10 cellular contexts compared by ENCODE assay signal in the genomic region with DNA sequence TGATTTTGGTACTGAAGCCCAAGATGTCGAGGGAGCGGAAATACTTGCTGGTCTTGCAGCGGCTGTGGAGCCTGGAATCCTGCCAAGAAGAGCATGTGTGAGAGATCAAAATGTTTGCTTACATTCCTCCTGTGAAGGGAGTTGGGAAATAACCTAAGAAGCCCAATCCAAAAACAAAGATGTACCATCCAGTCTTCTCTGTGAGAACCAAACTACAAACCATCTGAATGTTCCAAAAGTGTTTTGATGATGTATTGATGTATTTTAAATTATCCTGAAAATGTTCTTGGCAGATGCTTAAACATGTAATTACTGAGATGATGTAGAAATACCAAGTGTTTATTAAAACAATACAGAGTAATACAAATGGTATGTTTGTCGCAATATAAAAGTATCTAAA. TPM values are rescaled to one million over a fixed set of nuclear protein-coding genes. Genes with fewer than 3 reads are reported as not detected.
DNase-seq lines count a peak whose midpoint lies in the region; ATAC-seq and TF ChIP-seq lines count a peak whose summit lies in the region.
"Had no signal": no experiment of that assay in that cellular context is flagged by ENCODE, and none has a peak within 500 bp of the region (broad histone marks: within the 10 kb centered on the region; RNA-seq: fewer than 3 reads in every experiment).

No MANE protein-coding gene starts in this region.

- H3K27me3 ChIP-seq in osteoblast (ENCODE audit: insufficient read depth, low read length): no peaks in the 10 kb centered on the region

- intact Hi-C loops in natural killer cell (cut with micrococcal nuclease): no loop called here

- no peaks in the 10 kb centered on the region for H3K79me2 ChIP-seq in osteoblast (ENCODE audit: insufficient read depth, low read length)

- H3K4me1 Mint-ChIP-seq in natural killer cell: no peaks in the 10 kb centered on the region
- no peaks in the 10 kb centered on the region for H3K4me1 Mint-ChIP-seq in naive thymus-derived CD8-positive, alpha-beta T cell
- H3K4me1 Mint-ChIP-seq: activated naive CD8-positive, alpha-beta T cell treated with anti-CD3 and anti-CD28 coated beads, Interleukin-2, amount 10 ng/mL, durations not matched to agents 7 days and 5 days had no signal

- no peak overlapping the region for H2AFZ ChIP-seq in osteoblast (ENCODE audit: low read length)

- no peaks in the 10 kb centered on the region for H3K9me3 ChIP-seq in osteoblast (ENCODE audit: low read depth, low read length)

- no peak overlapping the region for H3K4me2 ChIP-seq in osteoblast (ENCODE audit: insufficient read depth, low read length)

- H3K9me3 Mint-ChIP-seq in natural killer cell: peaks cover 7 to 11% of the 10 kb centered on the region in 2 donors
- peaks cover 3 to 55% (median 33%) of the 10 kb centered on the region in 9 donors for H3K9me3 Mint-ChIP-seq in naive thymus-derived CD8-positive, alpha-beta T cell

- ATAC-seq in natural killer cell (no peak), HG03432 (IDR thresholded peaks at IDR 0.05; ENCODE audit: unreplicated experiment) (no peak)
- ATAC-seq in naive thymus-derived CD8-positive, alpha-beta T cell: no peak

- no peak for TF ChIP-seq CTCF in osteoblast (IDR thresholded peaks at IDR 0.05; ENCODE audit: extremely low read depth, low read depth, low read length)
- TF ChIP-seq CTCF in natural killer cell (IDR thresholded peaks at IDR 0.05): no peak

- H3K4me3 ChIP-seq in osteoblast (ENCODE audit: insufficient read depth, low read length): no peak overlapping the region

- H3K36me3 Mint-ChIP-seq in natural killer cell: peaks cover 7% of the 10 kb centered on the region
- H3K36me3 Mint-ChIP-seq in naive thymus-derived CD8-positive, alpha-beta T cell: peaks cover 0 to 10% (median 3%) of the 10 kb centered on the region in 3 donors
- H3K36me3 Mint-ChIP-seq: activated naive CD8-positive, alpha-beta T cell treated with anti-CD3 and anti-CD28 coated beads, Interleukin-2, amount 10 ng/mL, durations not matched to agents 7 days and 5 days had no signal

- H4K20me1 ChIP-seq in osteoblast (ENCODE audit: insufficient read depth, low read length): no peaks in the 10 kb centered on the region

- DNase-seq in COLO829 (ENCODE audit: low spot score) (peak; percentile 9), NCI-H524 treated with DMSO at 0.1 percent for 48 hours (lab: John Stamatoyannopoulos, UW) (peak; percentile 30), fibroblast of peridontal ligament (ENCODE audit: extremely low read depth) (peak; percentile 100), osteoblast (ENCODE audit: insufficient read length, low spot score, missing footprints) (peak; percentile 46), cortex of kidney (lab: John Stamatoyannopoulos, UW) (no peak), natural killer cell (no peak)
- no peak for DNase-seq in naive thymus-derived CD8-positive, alpha-beta T cell
- DNase-seq: activated naive CD8-positive, alpha-beta T cell treated with anti-CD3 and anti-CD28 coated beads, Interleukin-2, amount 10 ng/mL, durations not matched to agents 7 days and 5 days had no signal

- no peak overlapping the region for H3K27ac Mint-ChIP-seq in natural killer cell
- H3K27ac Mint-ChIP-seq in naive thymus-derived CD8-positive, alpha-beta T cell: no peak overlapping the region
- H3K27ac Mint-ChIP-seq: activated naive CD8-positive, alpha-beta T cell treated with anti-CD3 and anti-CD28 coated beads, Interleukin-2, amount 10 ng/mL, durations not matched to agents 7 days and 5 days had no signal

- H3K36me3 ChIP-seq in osteoblast (ENCODE audit: insufficient read depth, low read length): no peaks in the 10 kb centered on the region

- no peak overlapping the region for H3K4me3 Mint-ChIP-seq in natural killer cell
- no peak overlapping the region for H3K4me3 Mint-ChIP-seq in naive thymus-derived CD8-positive, alpha-beta T cell
- H3K4me3 Mint-ChIP-seq: activated naive CD8-positive, alpha-beta T cell treated with anti-CD3 and anti-CD28 coated beads, Interleukin-2, amount 10 ng/mL, durations not matched to agents 7 days and 5 days had no signal

- H3K4me1 ChIP-seq in osteoblast (ENCODE audit: insufficient read depth, low read length): no peaks in the 10 kb centered on the region

- no peaks in the 10 kb centered on the region for H3K27me3 Mint-ChIP-seq in natural killer cell (ENCODE audit: low read depth in 2 of 2)
- peaks cover 0 to 3% (median 0%) of the 10 kb centered on the region in 5 donors for H3K27me3 Mint-ChIP-seq in naive thymus-derived CD8-positive, alpha-beta T cell
- H3K27me3 Mint-ChIP-seq: activated naive CD8-positive, alpha-beta T cell treated with anti-CD3 and anti-CD28 coated beads, Interleukin-2, amount 10 ng/mL, durations not matched to agents 7 days and 5 days had no signal

- POLR2A ChIA-PET in naive thymus-derived CD8-positive, alpha-beta T cell (lab: Charles Lee): no interaction called here

- no peak overlapping the region for H3K27ac ChIP-seq in osteoblast (ENCODE audit: low read depth, low read length)

RNA-seq across cellular contexts. Expression of a gene that starts 10.1 kb away (rescaled TPM):
- total RNA-seq in osteoblast (not detected in 2 replicates), natural killer cell (not detected)
- not detected for total RNA-seq in naive thymus-derived CD8-positive, alpha-beta T cell
- not detected for polyA plus RNA-seq in naive thymus-derived CD8-positive, alpha-beta T cell
- total RNA-seq: activated naive CD8-positive, alpha-beta T cell treated with anti-CD3 and anti-CD28 coated beads, Interleukin-2, amount 10 ng/mL, durations not matched to agents 7 days and 5 days had no signal
- polyA plus RNA-seq: neural cell had no signal

RNA-seq across cellular contexts. Expression of a gene that starts 20.3 kb away (rescaled TPM):
- total RNA-seq in osteoblast: 0.59 and 0.72 TPM in 2 replicates
- not detected for total RNA-seq in natural killer cell
- not detected for total RNA-seq in naive thymus-derived CD8-positive, alpha-beta T cell
- polyA plus RNA-seq in naive thymus-derived CD8-positive, alpha-beta T cell: not detected
- total RNA-seq: activated naive CD8-positive, alpha-beta T cell treated with anti-CD3 and anti-CD28 coated beads, Interleukin-2, amount 10 ng/mL, durations not matched to agents 7 days and 5 days had no signal
- polyA plus RNA-seq: neural cell had no signal

RNA-seq across cellular contexts. Expression of a gene that starts 51.6 kb away (rescaled TPM):
- total RNA-seq in osteoblast (0.59 and 0.72 TPM in 2 replicates), natural killer cell (not detected)
- total RNA-seq in naive thymus-derived CD8-positive, alpha-beta T cell: not detected
- polyA plus RNA-seq in naive thymus-derived CD8-positive, alpha-beta T cell: not detected
- total RNA-seq: activated naive CD8-positive, alpha-beta T cell treated with anti-CD3 and anti-CD28 coated beads, Interleukin-2, amount 10 ng/mL, durations not matched to agents 7 days and 5 days had no signal
- polyA plus RNA-seq: neural cell had no signal

Comparison
In these comparisons a context has a peak if more than half of its experiments do, and no peak if none do; other contexts are left out.
1. DNase-seq: peak in COLO829 (single experiment), NCI-H524 treated with DMSO at 0.1 percent for 48 hours (single experiment), fibroblast of peridontal ligament (single experiment) and osteoblast (single experiment); none in cortex of kidney (single experiment), natural killer cell (single experiment) and naive thymus-derived CD8-positive, alpha-beta T cell (0 of 10).